In the genomic region with DNA sequence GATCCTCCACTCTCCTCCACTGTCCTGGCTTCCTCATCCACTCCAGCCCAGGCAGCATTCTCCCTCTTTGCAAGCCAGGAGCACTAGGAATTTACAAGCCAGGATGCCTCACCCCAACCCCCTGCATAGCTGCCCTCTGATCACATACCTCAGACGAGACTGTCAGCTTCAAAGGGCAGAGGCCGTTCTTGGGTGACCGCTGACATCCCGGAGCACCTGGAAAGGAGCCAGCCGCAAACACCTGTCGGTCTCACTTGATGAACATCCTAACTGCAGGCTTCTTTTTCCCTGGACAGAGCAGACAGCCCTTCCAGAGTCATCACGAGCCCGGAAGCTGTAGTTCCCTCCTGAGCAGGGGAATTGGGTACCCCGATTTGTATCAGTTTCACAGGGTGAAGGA, we compare ENCODE assay signal across 1 cellular context.
TF ChIP-seq lines count a peak whose summit lies in the region.

No MANE protein-coding gene starts in this region.

TF ChIP-seq in GM23338, 12 proteins besides CTCF, POLR2A, EP300 and RAD21 (continued from another document):
- TF ChIP-seq, protein P1, sequence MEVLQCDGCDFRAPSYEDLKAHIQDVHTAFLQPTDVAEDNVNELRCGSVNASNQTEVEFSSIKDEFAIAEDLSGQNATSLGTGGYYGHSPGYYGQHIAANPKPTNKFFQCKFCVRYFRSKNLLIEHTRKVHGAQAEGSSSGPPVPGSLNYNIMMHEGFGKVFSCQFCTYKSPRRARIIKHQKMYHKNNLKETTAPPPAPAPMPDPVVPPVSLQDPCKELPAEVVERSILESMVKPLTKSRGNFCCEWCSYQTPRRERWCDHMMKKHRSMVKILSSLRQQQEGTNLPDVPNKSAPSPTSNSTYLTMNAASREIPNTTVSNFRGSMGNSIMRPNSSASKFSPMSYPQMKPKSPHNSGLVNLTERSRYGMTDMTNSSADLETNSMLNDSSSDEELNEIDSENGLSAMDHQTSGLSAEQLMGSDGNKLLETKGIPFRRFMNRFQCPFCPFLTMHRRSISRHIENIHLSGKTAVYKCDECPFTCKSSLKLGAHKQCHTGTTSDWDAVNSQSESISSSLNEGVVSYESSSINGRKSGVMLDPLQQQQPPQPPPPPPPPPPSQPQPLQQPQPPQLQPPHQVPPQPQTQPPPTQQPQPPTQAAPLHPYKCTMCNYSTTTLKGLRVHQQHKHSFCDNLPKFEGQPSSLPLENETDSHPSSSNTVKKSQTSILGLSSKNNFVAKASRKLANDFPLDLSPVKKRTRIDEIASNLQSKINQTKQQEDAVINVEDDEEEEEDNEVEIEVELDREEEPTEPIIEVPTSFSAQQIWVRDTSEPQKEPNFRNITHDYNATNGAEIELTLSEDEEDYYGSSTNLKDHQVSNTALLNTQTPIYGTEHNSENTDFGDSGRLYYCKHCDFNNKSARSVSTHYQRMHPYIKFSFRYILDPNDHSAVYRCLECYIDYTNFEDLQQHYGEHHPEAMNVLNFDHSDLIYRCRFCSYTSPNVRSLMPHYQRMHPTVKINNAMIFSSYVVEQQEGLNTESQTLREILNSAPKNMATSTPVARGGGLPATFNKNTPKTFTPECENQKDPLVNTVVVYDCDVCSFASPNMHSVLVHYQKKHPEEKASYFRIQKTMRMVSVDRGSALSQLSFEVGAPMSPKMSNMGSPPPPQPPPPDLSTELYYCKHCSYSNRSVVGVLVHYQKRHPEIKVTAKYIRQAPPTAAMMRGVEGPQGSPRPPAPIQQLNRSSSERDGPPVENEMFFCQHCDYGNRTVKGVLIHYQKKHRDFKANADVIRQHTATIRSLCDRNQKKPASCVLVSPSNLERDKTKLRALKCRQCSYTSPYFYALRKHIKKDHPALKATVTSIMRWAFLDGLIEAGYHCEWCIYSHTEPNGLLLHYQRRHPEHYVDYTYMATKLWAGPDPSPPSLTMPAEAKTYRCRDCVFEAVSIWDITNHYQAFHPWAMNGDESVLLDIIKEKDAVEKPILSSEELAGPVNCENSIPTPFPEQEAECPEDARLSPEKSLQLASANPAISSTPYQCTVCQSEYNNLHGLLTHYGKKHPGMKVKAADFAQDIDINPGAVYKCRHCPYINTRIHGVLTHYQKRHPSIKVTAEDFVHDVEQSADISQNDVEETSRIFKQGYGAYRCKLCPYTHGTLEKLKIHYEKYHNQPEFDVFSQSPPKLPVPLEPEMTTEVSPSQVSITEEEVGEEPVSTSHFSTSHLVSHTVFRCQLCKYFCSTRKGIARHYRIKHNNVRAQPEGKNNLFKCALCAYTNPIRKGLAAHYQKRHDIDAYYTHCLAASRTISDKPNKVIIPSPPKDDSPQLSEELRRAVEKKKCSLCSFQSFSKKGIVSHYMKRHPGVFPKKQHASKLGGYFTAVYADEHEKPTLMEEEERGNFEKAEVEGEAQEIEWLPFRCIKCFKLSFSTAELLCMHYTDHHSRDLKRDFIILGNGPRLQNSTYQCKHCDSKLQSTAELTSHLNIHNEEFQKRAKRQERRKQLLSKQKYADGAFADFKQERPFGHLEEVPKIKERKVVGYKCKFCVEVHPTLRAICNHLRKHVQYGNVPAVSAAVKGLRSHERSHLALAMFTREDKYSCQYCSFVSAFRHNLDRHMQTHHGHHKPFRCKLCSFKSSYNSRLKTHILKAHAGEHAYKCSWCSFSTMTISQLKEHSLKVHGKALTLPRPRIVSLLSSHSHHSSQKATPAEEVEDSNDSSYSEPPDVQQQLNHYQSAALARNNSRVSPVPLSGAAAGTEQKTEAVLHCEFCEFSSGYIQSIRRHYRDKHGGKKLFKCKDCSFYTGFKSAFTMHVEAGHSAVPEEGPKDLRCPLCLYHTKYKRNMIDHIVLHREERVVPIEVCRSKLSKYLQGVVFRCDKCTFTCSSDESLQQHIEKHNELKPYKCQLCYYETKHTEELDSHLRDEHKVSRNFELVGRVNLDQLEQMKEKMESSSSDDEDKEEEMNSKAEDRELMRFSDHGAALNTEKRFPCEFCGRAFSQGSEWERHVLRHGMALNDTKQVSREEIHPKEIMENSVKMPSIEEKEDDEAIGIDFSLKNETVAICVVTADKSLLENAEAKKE (CRISPR knock-in tag; IDR thresholded peaks at IDR 0.05) = no peak
- TF ChIP-seq, protein P2, sequence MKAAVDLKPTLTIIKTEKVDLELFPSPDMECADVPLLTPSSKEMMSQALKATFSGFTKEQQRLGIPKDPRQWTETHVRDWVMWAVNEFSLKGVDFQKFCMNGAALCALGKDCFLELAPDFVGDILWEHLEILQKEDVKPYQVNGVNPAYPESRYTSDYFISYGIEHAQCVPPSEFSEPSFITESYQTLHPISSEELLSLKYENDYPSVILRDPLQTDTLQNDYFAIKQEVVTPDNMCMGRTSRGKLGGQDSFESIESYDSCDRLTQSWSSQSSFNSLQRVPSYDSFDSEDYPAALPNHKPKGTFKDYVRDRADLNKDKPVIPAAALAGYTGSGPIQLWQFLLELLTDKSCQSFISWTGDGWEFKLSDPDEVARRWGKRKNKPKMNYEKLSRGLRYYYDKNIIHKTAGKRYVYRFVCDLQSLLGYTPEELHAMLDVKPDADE (IDR thresholded peaks at IDR 0.05) = no peak
- TF ChIP-seq EZH2 (IDR thresholded peaks at IDR 0.05; ENCODE audit: low read depth, unreplicated experiment) (no peak), ZNF114 (CRISPR knock-in tag; IDR thresholded peaks at IDR 0.05) (no peak), NANOG (IDR thresholded peaks at IDR 0.05; ENCODE audit: borderline replicate concordance) (no peak), EZH2phosphoT487 (IDR thresholded peaks at IDR 0.05; ENCODE audit: unreplicated experiment) (no peak), STAT1 (IDR thresholded peaks at IDR 0.05; ENCODE audit: unreplicated experiment) (no peak)
- TF ChIP-seq, protein P3, sequence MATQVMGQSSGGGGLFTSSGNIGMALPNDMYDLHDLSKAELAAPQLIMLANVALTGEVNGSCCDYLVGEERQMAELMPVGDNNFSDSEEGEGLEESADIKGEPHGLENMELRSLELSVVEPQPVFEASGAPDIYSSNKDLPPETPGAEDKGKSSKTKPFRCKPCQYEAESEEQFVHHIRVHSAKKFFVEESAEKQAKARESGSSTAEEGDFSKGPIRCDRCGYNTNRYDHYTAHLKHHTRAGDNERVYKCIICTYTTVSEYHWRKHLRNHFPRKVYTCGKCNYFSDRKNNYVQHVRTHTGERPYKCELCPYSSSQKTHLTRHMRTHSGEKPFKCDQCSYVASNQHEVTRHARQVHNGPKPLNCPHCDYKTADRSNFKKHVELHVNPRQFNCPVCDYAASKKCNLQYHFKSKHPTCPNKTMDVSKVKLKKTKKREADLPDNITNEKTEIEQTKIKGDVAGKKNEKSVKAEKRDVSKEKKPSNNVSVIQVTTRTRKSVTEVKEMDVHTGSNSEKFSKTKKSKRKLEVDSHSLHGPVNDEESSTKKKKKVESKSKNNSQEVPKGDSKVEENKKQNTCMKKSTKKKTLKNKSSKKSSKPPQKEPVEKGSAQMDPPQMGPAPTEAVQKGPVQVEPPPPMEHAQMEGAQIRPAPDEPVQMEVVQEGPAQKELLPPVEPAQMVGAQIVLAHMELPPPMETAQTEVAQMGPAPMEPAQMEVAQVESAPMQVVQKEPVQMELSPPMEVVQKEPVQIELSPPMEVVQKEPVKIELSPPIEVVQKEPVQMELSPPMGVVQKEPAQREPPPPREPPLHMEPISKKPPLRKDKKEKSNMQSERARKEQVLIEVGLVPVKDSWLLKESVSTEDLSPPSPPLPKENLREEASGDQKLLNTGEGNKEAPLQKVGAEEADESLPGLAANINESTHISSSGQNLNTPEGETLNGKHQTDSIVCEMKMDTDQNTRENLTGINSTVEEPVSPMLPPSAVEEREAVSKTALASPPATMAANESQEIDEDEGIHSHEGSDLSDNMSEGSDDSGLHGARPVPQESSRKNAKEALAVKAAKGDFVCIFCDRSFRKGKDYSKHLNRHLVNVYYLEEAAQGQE (IDR thresholded peaks at IDR 0.05; ENCODE audit: unreplicated experiment) = no peak
